33 cellular contexts compared by ENCODE assay signal in genomic region chr16:5454349-5454748, GRCh38.
"Had no signal": no experiment of that assay in that cellular context is flagged by ENCODE, and none has a peak within 500 bp of the region (broad histone marks: within the 10 kb centered on the region; RNA-seq: fewer than 3 reads in every experiment).

No MANE protein-coding gene starts in this region.

- DNase-seq: Karpas-422, Kasumi-1, MG63, MM.1S, MV-4-11, NCI-H1048, NCI-H1092, NCI-H1092 treated with DMSO at 0.1 percent for 48 hours, NCI-H1105, NCI-H1105 treated with DMSO at 0.1 percent for 48 hours, NCI-H1417, NCI-H1417 treated with DMSO at 0.1 percent for 48 hours, NCI-H1436, NCI-H1436 treated with DMSO at 0.1 percent for 48 hours, NCI-H146, NCI-H1694, NCI-H1694 treated with DMSO at 0.1 percent for 48 hours, NCI-H187, NCI-H187 treated with DMSO at 0.1 percent for 48 hours, NCI-H1930, NCI-H2029, NCI-H2029 treated with DMSO at 0.1 percent for 48 hours, NCI-H2081, NCI-H2081 treated with DMSO at 0.1 percent for 48 hours, NCI-H2107, NCI-H2171, NCI-H2171 treated with DMSO at 0.1 percent for 48 hours, NCI-H2227 treated with DMSO at 0.1 percent for 48 hours, NCI-H345, NCI-H446, NCI-H446 treated with DMSO at 0.1 percent for 48 hours, NCI-H510A, NCI-H510A treated with DMSO at 0.1 percent for 48 hours had no signal

- H3K4me3 ChIP-seq: MG63 had no signal

- H3K9me3 ChIP-seq: MG63 had no signal

- H3K27me3 ChIP-seq: MG63 had no signal

- H3K36me3 ChIP-seq: MG63 had no signal
